Comparison of ENCODE assay signal across 23 cellular contexts in genomic region chr17:35493040-35493439, GRCh38. TPM values are rescaled to one million over a fixed set of nuclear protein-coding genes. Genes with fewer than 3 reads are reported as not detected.
"Had no signal": no experiment of that assay in that cellular context is flagged by ENCODE, and none has a peak within 500 bp of the region (broad histone marks: within the 10 kb centered on the region; RNA-seq: fewer than 3 reads in every experiment).

No MANE protein-coding gene starts in this region.

- H3K4me3 Mint-ChIP-seq: memory B cell, mesothelial cell of epicardium, nephron had no signal

- ATAC-seq: esophagus mucosa, gastrocnemius medialis, heart right ventricle, lower lobe of right lung, pancreas, right cardiac atrium had no signal

- H3K36me3 ChIP-seq: gastrocnemius medialis, heart right ventricle, left ventricle myocardium inferior, lower lobe of right lung, pancreas, stomach, uterus had no signal

- H3K4me1 Mint-ChIP-seq: mesothelial cell of epicardium, nephron had no signal

- H3K27ac Mint-ChIP-seq: memory B cell, mesothelial cell of epicardium, nephron, progenitor cell of endocrine pancreas had no signal

- H3K27ac ChIP-seq: dorsolateral prefrontal cortex, gastrocnemius medialis, heart right ventricle, left ventricle myocardium inferior, lower lobe of right lung, pancreas, stomach, uterus had no signal

- H3K4me3 ChIP-seq: dorsolateral prefrontal cortex, gastrocnemius medialis, heart right ventricle, left ventricle myocardium inferior, lower lobe of right lung, pancreas, stomach, uterus had no signal

- H3K4me1 ChIP-seq: pancreas, uterus had no signal

- H3K9me3 ChIP-seq: gastrocnemius medialis, heart right ventricle, left ventricle myocardium inferior, lower lobe of right lung, pancreas, uterus had no signal

- H3K36me3 Mint-ChIP-seq: mesothelial cell of epicardium had no signal

- H3K9me3 Mint-ChIP-seq: memory B cell, mesothelial cell of epicardium had no signal

- DNase-seq: cortex of kidney; dorsolateral prefrontal cortex; effector CD8-positive, alpha-beta T cell; gastrocnemius medialis; heart right ventricle; hypothalamus; left ventricle myocardium inferior; lower lobe of right lung; occipital lobe; pancreas; right cardiac atrium; small intestine; stimulated activated CD4-positive, alpha-beta T cell treated with anti-CD3 and anti-CD28 coated beads, Interleukin-12 subunit alpha, Interleukin-12 subunit beta, amount 100 ng/mL, for 4 hours; stimulated activated naive CD4-positive, alpha-beta T cell; stomach; trophoblast cell; uterus had no signal

RNA-seq across cellular contexts. Expression of gene SLFN12L, which starts 44.4 kb away (rescaled TPM):
- total RNA-seq: myocyte, occipital lobe, progenitor cell of endocrine pancreas had no signal
